ENCODE assay signal across 28 cellular contexts in genomic region chr3:82610236-82610635, GRCh38.
"Had no signal": no experiment of that assay in that cellular context is flagged by ENCODE, and none has a peak within 500 bp of the region (broad histone marks: within the 10 kb centered on the region; RNA-seq: fewer than 3 reads in every experiment).

No MANE protein-coding gene starts in this region.

- H3K27me3 ChIP-seq: dorsolateral prefrontal cortex, esophagus muscularis mucosa, gastroesophageal sphincter, pancreas, suprapubic skin, thyroid gland had no signal

- H3K4me3 ChIP-seq: dorsolateral prefrontal cortex, esophagus muscularis mucosa, gastroesophageal sphincter, left ventricle myocardium inferior, lower lobe of right lung, pancreas, suprapubic skin, thyroid gland had no signal

- H3K4me1 ChIP-seq: esophagus muscularis mucosa, gastroesophageal sphincter, left ventricle myocardium inferior, lower lobe of right lung, pancreas, suprapubic skin, thyroid gland had no signal

- H3K9me3 ChIP-seq: esophagus muscularis mucosa, gastroesophageal sphincter, lower lobe of right lung, pancreas, suprapubic skin, thyroid gland had no signal

- H3K27ac ChIP-seq: dorsolateral prefrontal cortex, epithelial cell of prostate, esophagus muscularis mucosa, gastroesophageal sphincter, left ventricle myocardium inferior, lower lobe of right lung, pancreas, suprapubic skin, thyroid gland had no signal

- H3K27me3 Mint-ChIP-seq: naive B cell, progenitor cell of endocrine pancreas, type B pancreatic cell had no signal

- H3K27ac Mint-ChIP-seq: immature natural killer cell, naive B cell, nephron, progenitor cell of endocrine pancreas, type B pancreatic cell had no signal

- ATAC-seq: gastroesophageal sphincter, left cardiac atrium, lower lobe of right lung, pancreas, right cardiac atrium had no signal

- H3K4me1 Mint-ChIP-seq: immature natural killer cell, naive B cell, nephron had no signal

- H3K4me3 Mint-ChIP-seq: immature natural killer cell, nephron, type B pancreatic cell had no signal

- H3K9me3 Mint-ChIP-seq: type B pancreatic cell had no signal

- FAIRE-seq: endometrium, kidney, pancreas, small intestine, urothelium cell line had no signal

- H3K36me3 ChIP-seq: esophagus muscularis mucosa, gastroesophageal sphincter, left ventricle myocardium inferior, lower lobe of right lung, pancreas, suprapubic skin, thyroid gland had no signal

- H3K36me3 Mint-ChIP-seq: immature natural killer cell, naive B cell, type B pancreatic cell had no signal

- DNase-seq: cortex of kidney; dorsolateral prefrontal cortex; effector memory CD4-positive, alpha-beta T cell; glutamatergic neuron; immature natural killer cell; kidney; left cardiac atrium; left ventricle myocardium inferior; lower lobe of right lung; mesenchymal stem cell; midbrain; naive B cell; occipital lobe; pancreas; right cardiac atrium; small intestine; stimulated activated CD4-positive, alpha-beta T cell treated with anti-CD3 and anti-CD28 coated beads, Interleukin-2, amount 100 ng/mL, for 48 hours; stimulated activated naive CD4-positive, alpha-beta T cell treated with Interleukin-2 at 50 U/mL for 16 hours; thyroid gland had no signal
